ENCODE assay signal across 1 cellular context in the genomic region with DNA sequence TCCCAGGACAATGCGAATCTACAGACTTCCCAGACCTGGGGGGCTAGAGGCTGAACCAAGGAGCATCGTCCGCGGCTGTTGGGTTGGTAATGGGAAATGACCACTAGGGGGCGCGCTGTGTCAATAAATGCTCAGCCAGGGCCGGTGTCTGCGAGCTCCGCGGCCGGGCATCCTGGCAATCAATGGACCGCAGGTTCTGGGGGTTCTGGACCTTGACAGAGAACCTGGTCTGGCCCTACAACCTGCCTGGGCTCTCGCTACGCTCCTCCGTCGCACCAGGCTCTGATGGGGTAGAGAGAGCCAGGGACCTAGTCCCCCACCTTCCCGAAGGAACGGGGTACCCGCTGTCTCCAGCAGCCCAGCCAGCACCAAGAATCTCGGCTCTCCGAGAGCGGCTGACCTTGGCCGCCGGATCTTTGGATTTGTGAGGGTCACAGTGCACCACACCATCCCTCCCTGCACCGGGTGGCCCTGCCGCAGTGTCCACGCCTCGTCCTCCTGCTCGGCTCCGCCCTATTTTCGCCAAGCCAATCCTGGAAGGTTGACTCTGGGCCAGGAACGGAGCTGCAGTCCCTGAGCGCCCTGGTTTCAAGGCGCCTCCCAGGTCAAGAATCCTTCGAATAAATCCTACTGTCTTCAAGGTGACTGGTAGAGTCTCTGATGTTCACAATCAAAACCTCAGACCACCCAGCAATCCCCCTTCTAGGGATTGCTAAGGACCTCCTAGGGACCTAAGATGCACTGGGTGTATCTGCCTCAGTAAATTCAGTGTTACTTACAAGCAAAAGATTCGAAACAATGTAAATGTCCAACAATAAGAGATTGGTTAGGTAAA.
TF ChIP-seq lines count a peak whose summit lies in the region.

No MANE protein-coding gene starts in this region.

TF ChIP-seq in endothelial cell of umbilical vein, 7 proteins besides CTCF, POLR2A, EP300 and RAD21:
- TF ChIP-seq JUN (IDR thresholded peaks at IDR 0.05; ENCODE audit: borderline replicate concordance, insufficient read depth, insufficient read length, low read depth) (no peak), POLR2AphosphoS5 (IDR thresholded peaks at IDR 0.05; ENCODE audit: insufficient read depth, low read depth, low read length) (peak; percentile 95)
TF ChIP-seq in endothelial cell of umbilical vein: peak in this region for 1.
